7 cellular contexts compared by ENCODE assay signal in the genomic region with DNA sequence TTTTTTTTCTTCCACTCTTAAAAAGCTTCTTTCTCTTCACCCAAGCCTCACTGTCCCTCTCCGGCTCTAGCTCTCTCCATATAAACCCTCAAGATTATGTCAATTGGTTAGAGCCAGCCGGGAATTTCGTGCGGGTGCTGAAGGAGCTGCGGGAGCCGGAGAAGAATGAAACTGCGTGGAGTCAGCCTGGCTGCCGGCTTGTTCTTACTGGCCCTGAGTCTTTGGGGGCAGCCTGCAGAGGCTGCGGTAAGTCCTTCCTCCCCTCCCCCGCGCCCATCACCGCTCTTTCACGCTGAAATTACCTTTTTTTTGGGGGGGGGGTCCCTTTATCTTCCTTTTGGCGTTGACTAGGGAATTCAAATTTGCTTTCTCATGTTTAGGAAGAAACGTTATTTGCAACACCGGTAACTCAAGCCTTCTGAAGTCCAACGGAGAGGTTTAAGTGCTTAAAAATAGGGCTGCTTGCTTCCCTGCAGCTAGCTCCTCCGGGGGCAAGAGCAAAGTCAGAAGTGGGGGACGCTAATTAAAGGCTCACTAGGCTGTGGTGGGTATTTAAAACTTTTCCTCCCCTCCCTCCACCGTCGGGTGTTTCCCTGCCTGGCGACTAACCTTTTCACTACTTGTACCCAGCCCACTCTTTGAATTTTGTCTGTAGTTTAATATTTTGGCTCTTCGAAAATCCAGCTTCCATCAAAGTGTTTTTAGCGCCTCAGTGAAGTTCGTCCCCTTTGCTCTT. TPM values are rescaled to one million over a fixed set of nuclear protein-coding genes. Genes with fewer than 3 reads are reported as not detected.
DNase-seq lines count a peak whose midpoint lies in the region; ATAC-seq and TF ChIP-seq lines count a peak whose summit lies in the region.

No MANE protein-coding gene starts in this region.

- DNase-seq in HEK293T (ENCODE audit: extremely low spot score) (peak; percentile 42), hepatocyte (ENCODE audit: low spot score) (peak; percentile 24), spleen (no peak), UCSD-AML1 (lab: John Stamatoyannopoulos, UW; ENCODE audit: unreplicated experiment) (no peak)
- no peak for DNase-seq in activated CD8-positive, alpha-beta T cell treated with anti-CD3 and anti-CD28 coated beads for 36 hours
- DNase-seq in activated naive CD4-positive, alpha-beta T cell treated with anti-CD3 and anti-CD28 coated beads, Interleukin-2, amount 10 ng/mL, durations not matched to agents 7 days and 5 days, result no peak

- H3K4me3 ChIP-seq in hepatocyte, result peak overlapping the region; percentile 48
- peak overlapping the region in 7 of 8 donors; percentile 5 to 59 (median 25) for H3K4me3 ChIP-seq in spleen

- peaks cover 29% of the 10 kb centered on the region for H3K27me3 Mint-ChIP-seq in activated CD8-positive, alpha-beta T cell treated with anti-CD3 and anti-CD28 coated beads for 36 hours
- peaks cover 31% of the 10 kb centered on the region for H3K27me3 Mint-ChIP-seq in activated naive CD4-positive, alpha-beta T cell treated with anti-CD3 and anti-CD28 coated beads, Interleukin-2, amount 10 ng/mL, durations not matched to agents 7 days and 5 days

- 40% methylated on average over 24 of the region's 25 CpGs for WGBS in hepatocyte (ENCODE audit: low lambda C conversion rate, missing lambda C conversion rate)
- 2 to 22% (median 9%) methylated on average over 20 to 25 of the region's 25 CpGs for WGBS in spleen, 5 donors

- no peaks in the 10 kb centered on the region for H3K9me2 ChIP-seq in hepatocyte (replicated peaks; ENCODE audit: insufficient read depth)

- H3K27ac Mint-ChIP-seq in activated CD8-positive, alpha-beta T cell treated with anti-CD3 and anti-CD28 coated beads for 36 hours, result no peak overlapping the region
- no peak overlapping the region for H3K27ac Mint-ChIP-seq in activated naive CD4-positive, alpha-beta T cell treated with anti-CD3 and anti-CD28 coated beads, Interleukin-2, amount 10 ng/mL, durations not matched to agents 7 days and 5 days

- ATAC-seq in activated CD8-positive, alpha-beta T cell treated with anti-CD3 and anti-CD28 coated beads for 36 hours, result no peak
- ATAC-seq in GM21576 (IDR thresholded peaks at IDR 0.05; ENCODE audit: unreplicated experiment), result no peak

- no peak for TF ChIP-seq POLR2A in spleen (IDR thresholded peaks at IDR 0.05)

- CTCF ChIA-PET in HEK293T (lab: Yijun Ruan, JAX), result no interaction called here
- CTCF ChIA-PET in activated CD8-positive, alpha-beta T cell treated with anti-CD3 and anti-CD28 coated beads for 36 hours (lab: Charles Lee), result no interaction called here
- CTCF ChIA-PET in activated naive CD4-positive, alpha-beta T cell treated with anti-CD3 and anti-CD28 coated beads, Interleukin-2, amount 10 ng/mL, durations not matched to agents 7 days and 5 days (lab: Charles Lee), result no interaction called here

- no peaks in the 10 kb centered on the region for H3K9me3 Mint-ChIP-seq in activated CD8-positive, alpha-beta T cell treated with anti-CD3 and anti-CD28 coated beads for 36 hours
- H3K9me3 Mint-ChIP-seq in activated naive CD4-positive, alpha-beta T cell treated with anti-CD3 and anti-CD28 coated beads, Interleukin-2, amount 10 ng/mL, durations not matched to agents 7 days and 5 days, result no peaks in the 10 kb centered on the region

- POLR2A ChIA-PET in HEK293T (lab: Yijun Ruan, JAX), result interaction anchor here (1.1 to 1.7 kb wide), 2 partner anchors 19 to 129 kb away, joined by 3 to 4 read pairs; no protein-coding TSS in a partner anchor
- POLR2A ChIA-PET in activated CD8-positive, alpha-beta T cell treated with anti-CD3 and anti-CD28 coated beads for 36 hours (lab: Charles Lee), result no interaction called here

- no peaks in the 10 kb centered on the region for H3K36me3 Mint-ChIP-seq in activated CD8-positive, alpha-beta T cell treated with anti-CD3 and anti-CD28 coated beads for 36 hours (ENCODE audit: low read depth)
- H3K36me3 Mint-ChIP-seq in activated naive CD4-positive, alpha-beta T cell treated with anti-CD3 and anti-CD28 coated beads, Interleukin-2, amount 10 ng/mL, durations not matched to agents 7 days and 5 days, result no peaks in the 10 kb centered on the region

- no peaks in the 10 kb centered on the region for H4K20me1 ChIP-seq in hepatocyte (ENCODE audit: insufficient read depth, poor library complexity, severe bottlenecking)

- peak overlapping the region; percentile 91 for H3K27ac ChIP-seq in hepatocyte
- peak overlapping the region in 2 of 8 donors; percentile 22 to 33 for H3K27ac ChIP-seq in spleen

- H3K4me1 Mint-ChIP-seq in activated CD8-positive, alpha-beta T cell treated with anti-CD3 and anti-CD28 coated beads for 36 hours (ENCODE audit: low read depth), result peaks cover 6% of the 10 kb centered on the region
- H3K4me1 Mint-ChIP-seq in activated naive CD4-positive, alpha-beta T cell treated with anti-CD3 and anti-CD28 coated beads, Interleukin-2, amount 10 ng/mL, durations not matched to agents 7 days and 5 days, result no peaks in the 10 kb centered on the region

- peak overlapping the region; percentile 84 for H2AFZ ChIP-seq in hepatocyte

- no peaks in the 10 kb centered on the region for H3K36me3 ChIP-seq in hepatocyte (replicated peaks; ENCODE audit: insufficient read depth, low read depth)
- no peaks in the 10 kb centered on the region for H3K36me3 ChIP-seq in spleen

- H3K27me3 ChIP-seq in hepatocyte (no peaks in the 10 kb centered on the region), spleen (replicated peaks in 1 of 7) (peaks cover 0 to 34% (median 16%) of the 10 kb centered on the region in 7 donors)

- H3K9me3 ChIP-seq in hepatocyte (ENCODE audit: low read depth), result peaks cover 7% of the 10 kb centered on the region
- H3K9me3 ChIP-seq in spleen, result no peaks in the 10 kb centered on the region

- H3K4me1 ChIP-seq in hepatocyte (ENCODE audit: insufficient read depth) (no peaks in the 10 kb centered on the region), spleen (no peaks in the 10 kb centered on the region)

- intact Hi-C loops in activated CD8-positive, alpha-beta T cell treated with anti-CD3 and anti-CD28 coated beads for 36 hours (cut with micrococcal nuclease), result no loop called here
- intact Hi-C loops in spleen (cut with DNase I; ENCODE audit: low total_unique reads), result no loop called here

- peaks cover 48% of the 10 kb centered on the region for H3K79me2 ChIP-seq in hepatocyte

- peak overlapping the region; percentile 44 for H3K4me3 Mint-ChIP-seq in activated CD8-positive, alpha-beta T cell treated with anti-CD3 and anti-CD28 coated beads for 36 hours
- no peak overlapping the region for H3K4me3 Mint-ChIP-seq in activated naive CD4-positive, alpha-beta T cell treated with anti-CD3 and anti-CD28 coated beads, Interleukin-2, amount 10 ng/mL, durations not matched to agents 7 days and 5 days

- no peak for TF ChIP-seq CTCF in activated CD8-positive, alpha-beta T cell treated with anti-CD3 and anti-CD28 coated beads for 36 hours (IDR thresholded peaks at IDR 0.05)
- TF ChIP-seq CTCF in hepatocyte (IDR thresholded peaks at IDR 0.05; ENCODE audit: poor library complexity), result no peak
- no peak for TF ChIP-seq CTCF in spleen (IDR thresholded peaks at IDR 0.05 in 8 of 11, conservative IDR thresholded peaks at IDR 0.05 in 3 of 11)

- peak overlapping the region; percentile 78 for H3K4me2 ChIP-seq in hepatocyte

TF ChIP-seq in HEK293T, 16 proteins besides CTCF, POLR2A, EP300 and RAD21:
- TF ChIP-seq FOXM1 (IDR thresholded peaks at IDR 0.05; ENCODE audit: borderline replicate concordance), result no peak
- no peak for TF ChIP-seq TARDBP (IDR thresholded peaks at IDR 0.05)
- no peak for TF ChIP-seq SP1 (IDR thresholded peaks at IDR 0.05)
- no peak for TF ChIP-seq FOXA1 (IDR thresholded peaks at IDR 0.05)
- TF ChIP-seq ARNT (IDR thresholded peaks at IDR 0.05), result no peak
- no peak for TF ChIP-seq CTBP1 (IDR thresholded peaks at IDR 0.05; ENCODE audit: borderline replicate concordance)
- TF ChIP-seq L3MBTL2 (conservative IDR thresholded peaks at IDR 0.05), result no peak
- no peak for TF ChIP-seq NFRKB (IDR thresholded peaks at IDR 0.05)
- TF ChIP-seq HDGF (IDR thresholded peaks at IDR 0.05; ENCODE audit: borderline replicate concordance), result no peak
- TF ChIP-seq ELF4 (IDR thresholded peaks at IDR 0.05), result no peak
- TF ChIP-seq SUZ12 (IDR thresholded peaks at IDR 0.05), result no peak
- TF ChIP-seq, protein P1, sequence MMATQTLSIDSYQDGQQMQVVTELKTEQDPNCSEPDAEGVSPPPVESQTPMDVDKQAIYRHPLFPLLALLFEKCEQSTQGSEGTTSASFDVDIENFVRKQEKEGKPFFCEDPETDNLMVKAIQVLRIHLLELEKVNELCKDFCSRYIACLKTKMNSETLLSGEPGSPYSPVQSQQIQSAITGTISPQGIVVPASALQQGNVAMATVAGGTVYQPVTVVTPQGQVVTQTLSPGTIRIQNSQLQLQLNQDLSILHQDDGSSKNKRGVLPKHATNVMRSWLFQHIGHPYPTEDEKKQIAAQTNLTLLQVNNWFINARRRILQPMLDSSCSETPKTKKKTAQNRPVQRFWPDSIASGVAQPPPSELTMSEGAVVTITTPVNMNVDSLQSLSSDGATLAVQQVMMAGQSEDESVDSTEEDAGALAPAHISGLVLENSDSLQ (IDR thresholded peaks at IDR 0.05), result no peak
- no peak for TF ChIP-seq LEF1 (IDR thresholded peaks at IDR 0.05; ENCODE audit: borderline replicate concordance)
- TF ChIP-seq ZNF384 (IDR thresholded peaks at IDR 0.05), result no peak
- TF ChIP-seq FOXK2 (IDR thresholded peaks at IDR 0.05), result no peak
- TF ChIP-seq BHLHE40 (IDR thresholded peaks at IDR 0.05; ENCODE audit: borderline replicate concordance), result no peak

RNA-seq across cellular contexts. Expression of a gene that starts 0.5 kb away (rescaled TPM):
- total RNA-seq in activated CD8-positive, alpha-beta T cell treated with anti-CD3 and anti-CD28 coated beads for 36 hours, result not detected
- total RNA-seq in hepatocyte (95.0 and 99.0 TPM in 2 replicates), spleen (10 to 100 TPM in 4 of 7 donors, 1 to 10 TPM in 3; 6.2 to 19.6 (median 13.1) TPM)
- polyA plus RNA-seq in hepatocyte (28.6 and 32.7 TPM in 2 replicates), spleen (1 to 10 TPM; 2.1 to 2.7 (median 2.4) TPM)

RNA-seq across cellular contexts. Expression of a gene that starts 1.9 kb away (rescaled TPM):
- total RNA-seq in activated CD8-positive, alpha-beta T cell treated with anti-CD3 and anti-CD28 coated beads for 36 hours, result not detected
- 9.6 and 12.9 TPM in 2 replicates for total RNA-seq in hepatocyte
- 4.0 and 6.9 TPM in 2 replicates for polyA plus RNA-seq in hepatocyte
- total RNA-seq in spleen, result 1 to 10 TPM in 4 of 7 donors, under 1 TPM in 3; 0.17 to 4.8 (median 1.1) TPM
- under 1 TPM; 0.15 to 0.93 (median 0.26) TPM for polyA plus RNA-seq in spleen

Comparison
In these comparisons a context has a peak if more than half of its experiments do, and no peak if none do; other contexts are left out.
1. DNase-seq: peak in HEK293T (single experiment) and hepatocyte (single experiment); none in activated CD8-positive, alpha-beta T cell treated with anti-CD3 and anti-CD28 coated beads for 36 hours (single experiment), spleen (single experiment), UCSD-AML1 (single experiment) and activated naive CD4-positive, alpha-beta T cell treated with anti-CD3 and anti-CD28 coated beads, Interleukin-2, amount 10 ng/mL, durations not matched to agents 7 days and 5 days (single experiment).
2. RNA of a gene that starts 0.5 kb away (total RNA-seq): 95.0 to 99.0 TPM in hepatocyte and 6.2 to 19.6 TPM in spleen; not detected in activated CD8-positive, alpha-beta T cell treated with anti-CD3 and anti-CD28 coated beads for 36 hours; every median in the first group is over 4 times any median in the second.